24 cellular contexts compared by ENCODE assay signal in the genomic region with DNA sequence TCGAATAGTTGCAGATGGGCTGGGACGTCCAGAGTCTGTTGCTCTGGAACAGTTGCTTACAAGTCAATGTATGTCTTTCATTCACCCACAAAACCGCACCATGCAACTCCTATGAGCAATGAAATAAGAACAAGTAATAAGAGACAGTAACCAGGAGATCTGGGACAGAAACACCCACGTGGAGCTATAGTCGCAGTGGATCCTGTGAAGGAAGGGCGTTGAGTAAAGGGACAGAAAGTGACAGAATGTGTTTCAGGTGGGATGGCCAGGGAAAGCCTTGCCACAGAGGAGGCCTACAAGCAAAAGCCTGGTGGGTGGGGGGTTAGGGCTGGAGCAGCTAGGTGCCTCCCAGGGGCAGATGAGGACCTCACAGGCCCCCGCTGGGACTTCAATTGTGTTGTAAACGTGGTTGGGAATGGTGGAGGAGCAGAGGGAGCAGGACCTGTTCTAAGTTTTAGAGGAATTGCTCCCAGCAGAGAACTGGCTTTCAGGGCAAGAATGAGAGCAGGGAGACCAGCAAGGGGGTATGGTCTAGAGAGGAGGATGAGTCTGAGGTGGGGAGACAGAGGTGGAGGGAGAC.
DNase-seq lines count a peak whose midpoint lies in the region; ATAC-seq and TF ChIP-seq lines count a peak whose summit lies in the region.
"Had no signal": no experiment of that assay in that cellular context is flagged by ENCODE, and none has a peak within 500 bp of the region (broad histone marks: within the 10 kb centered on the region; RNA-seq: fewer than 3 reads in every experiment).

No MANE protein-coding gene starts in this region.

- H3F3A ChIP-seq in neural progenitor cell (ENCODE audit: low read depth): no peaks in the 10 kb centered on the region

- H3K27ac ChIP-seq in neural progenitor cell: no peak overlapping the region
- H3K27ac ChIP-seq: 22Rv1, GM23248, RWPE1 had no signal

- TF ChIP-seq CTCF in endothelial cell (IDR thresholded peaks at IDR 0.05; ENCODE audit: unreplicated experiment) (no peak), neural progenitor cell (IDR thresholded peaks at IDR 0.05) (no peak)

- H3K9me3 ChIP-seq in neural progenitor cell (ENCODE audit: low read depth): no peaks in the 10 kb centered on the region
- H3K9me3 ChIP-seq: HAP-1, MG63 had no signal

- no peak for DNase-seq in activated naive CD8-positive, alpha-beta T cell treated with anti-CD3 and anti-CD28 coated beads, Interleukin-2, amount 10 ng/mL, durations not matched to agents 7 days and 5 days
- DNase-seq in activated naive CD8-positive, alpha-beta T cell treated with anti-CD3 and anti-CD28 coated beads for 36 hours: no peak
- DNase-seq in endothelial cell (ENCODE audit: low spot score): no peak
- DNase-seq in neural progenitor cell (ENCODE audit: low spot score): no peak
- no peak for DNase-seq in hepatic stellate cell (ENCODE audit: low spot score)
- no peak for DNase-seq in NCI-H146 treated with DMSO at 0.1 percent for 48 hours (lab: John Stamatoyannopoulos, UW; ENCODE audit: unreplicated experiment)
- DNase-seq: CD4-positive, CD25-positive, alpha-beta regulatory T cell; DMS153; DND-41; GM23248; HFFc6; KG1; MG63; NCI-H1694; NCI-H2029 treated with DMSO at 0.1 percent for 48 hours; NCI-H2227 treated with DMSO at 0.1 percent for 48 hours; NCI-H526 treated with DMSO at 0.1 percent for 48 hours; SHP77 had no signal

- H3K4me3 Mint-ChIP-seq in activated naive CD8-positive, alpha-beta T cell treated with anti-CD3 and anti-CD28 coated beads, Interleukin-2, amount 10 ng/mL, durations not matched to agents 7 days and 5 days: no peak overlapping the region
- no peak overlapping the region for H3K4me3 Mint-ChIP-seq in activated naive CD8-positive, alpha-beta T cell treated with anti-CD3 and anti-CD28 coated beads for 36 hours
- H3K4me3 Mint-ChIP-seq in endothelial cell (ENCODE audit: unreplicated experiment) (peak overlapping the region; percentile 7), neural progenitor cell (no peak overlapping the region)
- H3K4me3 Mint-ChIP-seq: B cell; CD4-positive, CD25-positive, alpha-beta regulatory T cell; HFFc6 had no signal

- peaks cover 70% of the 10 kb centered on the region for H3K27me3 ChIP-seq in neural progenitor cell
- H3K27me3 ChIP-seq: MG63 had no signal

- H4K20me1 ChIP-seq in neural progenitor cell (ENCODE audit: low read depth): no peaks in the 10 kb centered on the region

- peaks cover 5% of the 10 kb centered on the region for H3K4me1 Mint-ChIP-seq in activated naive CD8-positive, alpha-beta T cell treated with anti-CD3 and anti-CD28 coated beads, Interleukin-2, amount 10 ng/mL, durations not matched to agents 7 days and 5 days
- no peaks in the 10 kb centered on the region for H3K4me1 Mint-ChIP-seq in activated naive CD8-positive, alpha-beta T cell treated with anti-CD3 and anti-CD28 coated beads for 36 hours
- H3K4me1 Mint-ChIP-seq in endothelial cell (ENCODE audit: unreplicated experiment) (no peaks in the 10 kb centered on the region), neural progenitor cell (peaks cover 35% of the 10 kb centered on the region)
- H3K4me1 Mint-ChIP-seq: B cell had no signal

- H3K36me3 ChIP-seq in neural progenitor cell: no peaks in the 10 kb centered on the region
- H3K36me3 ChIP-seq: HAP-1, MG63 had no signal

- H3K27me3 Mint-ChIP-seq in activated naive CD8-positive, alpha-beta T cell treated with anti-CD3 and anti-CD28 coated beads, Interleukin-2, amount 10 ng/mL, durations not matched to agents 7 days and 5 days: peaks cover 2% of the 10 kb centered on the region
- H3K27me3 Mint-ChIP-seq in activated naive CD8-positive, alpha-beta T cell treated with anti-CD3 and anti-CD28 coated beads for 36 hours: peaks cover 18% of the 10 kb centered on the region
- H3K27me3 Mint-ChIP-seq in endothelial cell (ENCODE audit: unreplicated experiment) (peaks cover 3% of the 10 kb centered on the region), neural progenitor cell (ENCODE audit: insufficient read depth, low read depth) (peaks cover 31% of the 10 kb centered on the region)
- H3K27me3 Mint-ChIP-seq: B cell; CD4-positive, CD25-positive, alpha-beta regulatory T cell had no signal

- peaks cover 5% of the 10 kb centered on the region for H3K36me3 Mint-ChIP-seq in activated naive CD8-positive, alpha-beta T cell treated with anti-CD3 and anti-CD28 coated beads, Interleukin-2, amount 10 ng/mL, durations not matched to agents 7 days and 5 days
- peaks cover 2% of the 10 kb centered on the region for H3K36me3 Mint-ChIP-seq in activated naive CD8-positive, alpha-beta T cell treated with anti-CD3 and anti-CD28 coated beads for 36 hours
- H3K36me3 Mint-ChIP-seq in endothelial cell (ENCODE audit: low read depth, unreplicated experiment): peaks cover 38% of the 10 kb centered on the region
- H3K36me3 Mint-ChIP-seq in neural progenitor cell: no peaks in the 10 kb centered on the region
- H3K36me3 Mint-ChIP-seq: CD4-positive, CD25-positive, alpha-beta regulatory T cell had no signal

- ATAC-seq in activated naive CD8-positive, alpha-beta T cell treated with anti-CD3 and anti-CD28 coated beads, Interleukin-2, amount 10 ng/mL, durations not matched to agents 7 days and 5 days (ENCODE audit: low read depth): no peak
- no peak for ATAC-seq in GM21528 (IDR thresholded peaks at IDR 0.05; ENCODE audit: low FRiP score, unreplicated experiment)
- ATAC-seq: Panc1 had no signal

- H3K27ac Mint-ChIP-seq in activated naive CD8-positive, alpha-beta T cell treated with anti-CD3 and anti-CD28 coated beads, Interleukin-2, amount 10 ng/mL, durations not matched to agents 7 days and 5 days: peak overlapping the region; percentile 11
- H3K27ac Mint-ChIP-seq in activated naive CD8-positive, alpha-beta T cell treated with anti-CD3 and anti-CD28 coated beads for 36 hours: no peak overlapping the region
- H3K27ac Mint-ChIP-seq in endothelial cell (ENCODE audit: unreplicated experiment) (no peak overlapping the region), neural progenitor cell (peak overlapping the region; percentile 14)
- H3K27ac Mint-ChIP-seq: B cell; CD4-positive, CD25-positive, alpha-beta regulatory T cell; HFFc6 had no signal

- no peak overlapping the region for H3K4me3 ChIP-seq in neural progenitor cell
- H3K4me3 ChIP-seq: GM23248, HAP-1, MG63 had no signal

- POLR2A ChIA-PET in activated naive CD8-positive, alpha-beta T cell treated with anti-CD3 and anti-CD28 coated beads, Interleukin-2, amount 10 ng/mL, durations not matched to agents 7 days and 5 days (lab: Charles Lee): no interaction called here

- H3K4me1 ChIP-seq in neural progenitor cell: no peaks in the 10 kb centered on the region
- H3K4me1 ChIP-seq: HAP-1 had no signal

- H3K79me2 ChIP-seq in neural progenitor cell (ENCODE audit: low read depth): no peaks in the 10 kb centered on the region

- no peak overlapping the region for H3K9ac ChIP-seq in neural progenitor cell
- H3K9ac ChIP-seq: GM23248 had no signal

- no peak overlapping the region for H2AFZ ChIP-seq in neural progenitor cell (replicated peaks)
- H2AFZ ChIP-seq: GM23248 had no signal

- H3K4me2 ChIP-seq in neural progenitor cell: no peak overlapping the region

- peaks cover 18% of the 10 kb centered on the region for H3K9me3 Mint-ChIP-seq in activated naive CD8-positive, alpha-beta T cell treated with anti-CD3 and anti-CD28 coated beads, Interleukin-2, amount 10 ng/mL, durations not matched to agents 7 days and 5 days
- peaks cover 9% of the 10 kb centered on the region for H3K9me3 Mint-ChIP-seq in activated naive CD8-positive, alpha-beta T cell treated with anti-CD3 and anti-CD28 coated beads for 36 hours
- H3K9me3 Mint-ChIP-seq in endothelial cell (ENCODE audit: unreplicated experiment) (peaks cover 59% of the 10 kb centered on the region), neural progenitor cell (peaks cover 13% of the 10 kb centered on the region)

Comparison
In these comparisons a context has a peak if more than half of its experiments do, and no peak if none do; other contexts are left out.
1. H3K27ac Mint-ChIP-seq: peak in activated naive CD8-positive, alpha-beta T cell treated with anti-CD3 and anti-CD28 coated beads, Interleukin-2, amount 10 ng/mL, durations not matched to agents 7 days and 5 days (single experiment) and neural progenitor cell (single experiment); none in activated naive CD8-positive, alpha-beta T cell treated with anti-CD3 and anti-CD28 coated beads for 36 hours (single experiment) and endothelial cell (single experiment).